Comparison of ENCODE assay signal across 11 cellular contexts in the genomic region with DNA sequence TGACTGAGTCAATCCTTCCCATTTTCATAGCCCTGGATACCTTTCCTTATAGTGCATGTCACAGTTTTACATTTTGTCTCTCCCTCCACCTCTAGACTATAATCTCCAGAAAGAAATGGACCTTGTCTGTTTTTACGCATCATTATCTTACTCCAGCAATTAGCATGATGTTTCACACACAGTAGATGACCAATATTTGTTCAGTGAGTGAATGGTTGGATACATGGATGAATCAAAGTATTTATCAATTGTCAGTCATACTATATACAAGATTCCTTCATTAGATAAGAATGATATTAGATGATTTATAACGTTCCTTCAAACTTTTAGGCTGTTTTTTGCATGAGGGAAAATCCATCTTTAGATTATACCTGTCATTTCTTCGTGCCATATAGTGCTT.
"Had no signal": no experiment of that assay in that cellular context is flagged by ENCODE, and none has a peak within 500 bp of the region (broad histone marks: within the 10 kb centered on the region; RNA-seq: fewer than 3 reads in every experiment).

No MANE protein-coding gene starts in this region.

- H3K4me2 ChIP-seq: GM23338 had no signal

- DNase-seq: GM23248, GOT3, H7, H9, HCEC 1CT, HFFc6 had no signal

- H3K9ac ChIP-seq: GM23248 had no signal

- ATAC-seq: GM23338, HCT116 had no signal

- H3K4me3 Mint-ChIP-seq: GM23338, H9, HFFc6 had no signal

- H3K9me3 ChIP-seq: HAP-1 had no signal

- FAIRE-seq: H1, H54 had no signal

- H2AFZ ChIP-seq: GM23248, GM23338 had no signal

- H3K4me1 ChIP-seq: HAP-1 had no signal

- H3K27ac Mint-ChIP-seq: GM23338, H9, HFFc6 had no signal

- H3K27ac ChIP-seq: GM23248 had no signal

- H3K9me3 Mint-ChIP-seq: HFFc6 had no signal

- H3K36me3 ChIP-seq: HAP-1 had no signal

- H3K4me3 ChIP-seq: GM23248, GM23338, HAP-1 had no signal
